21 cellular contexts compared by ENCODE assay signal in genomic region chr11:45662096-45662664, GRCh38. TPM values are rescaled to one million over a fixed set of nuclear protein-coding genes. Genes with fewer than 3 reads are reported as not detected.
DNase-seq lines count a peak whose midpoint lies in the region; ATAC-seq and TF ChIP-seq lines count a peak whose summit lies in the region.
"Had no signal": no experiment of that assay in that cellular context is flagged by ENCODE, and none has a peak within 500 bp of the region (broad histone marks: within the 10 kb centered on the region; RNA-seq: fewer than 3 reads in every experiment).

No MANE protein-coding gene starts in this region.

- peak; percentile 50 for DNase-seq in A673 (ENCODE audit: low spot score)
- DNase-seq in DND-41, result no peak
- DNase-seq in osteoblast (ENCODE audit: insufficient read length, low spot score, missing footprints), result peak; percentile 66
- DNase-seq in activated CD8-positive, alpha-beta T cell treated with anti-CD3 and anti-CD28 coated beads, Interleukin-2, amount 10 ng/mL, durations not matched to agents 7 days and 5 days, result no peak
- no peak for DNase-seq in GOT3 (lab: John Stamatoyannopoulos, UW)
- DNase-seq: CD4-positive, alpha-beta T cell; DMS153; GF-D8; H9; naive B cell; NCI-H526 treated with DMSO at 0.1 percent for 48 hours; Right ventricle myocardium superior had no signal

- H3K27me3 ChIP-seq in A673 (replicated peaks; ENCODE audit: insufficient read depth, low read depth, low read length, poor library complexity) (peaks cover 7% of the 10 kb centered on the region), DND-41 (ENCODE audit: insufficient read depth, low read length, poor library complexity) (peaks cover 33% of the 10 kb centered on the region), osteoblast (ENCODE audit: insufficient read depth, low read length) (peaks cover 23% of the 10 kb centered on the region)

- H3K79me2 ChIP-seq in DND-41 (ENCODE audit: insufficient read depth, low read length) (peaks cover 74% of the 10 kb centered on the region), osteoblast (ENCODE audit: insufficient read depth, low read length) (no peaks in the 10 kb centered on the region)

- ATAC-seq in DND-41 (ENCODE audit: insufficient read depth, low read depth) (no peak), HG02623 (IDR thresholded peaks at IDR 0.05; ENCODE audit: unreplicated experiment) (no peak)
- ATAC-seq in activated CD8-positive, alpha-beta T cell treated with anti-CD3 and anti-CD28 coated beads, Interleukin-2, amount 10 ng/mL, durations not matched to agents 7 days and 5 days, result no peak
- ATAC-seq: body of pancreas; stimulated activated memory B cell treated with anti-CD40 and anti-IgM and Interleukin-4, amounts not matched to agents 10 μg/mL and 1 μg/mL and 100 μg/mL, for 72 hours had no signal

- H3K4me3 ChIP-seq in A673 (ENCODE audit: low read depth, low read length, poor library complexity, severe bottlenecking) (no peak overlapping the region), DND-41 (ENCODE audit: low read depth in 1 of 2, low read length in 2 of 2) (peak overlapping the region in 1 of 2 experiments; percentile 67; a peak in 1 of 4 replicates), osteoblast (ENCODE audit: insufficient read depth, low read length) (no peak overlapping the region)
- H3K4me3 ChIP-seq: body of pancreas, suprapubic skin had no signal

- H3K4me3 Mint-ChIP-seq in activated CD8-positive, alpha-beta T cell treated with anti-CD3 and anti-CD28 coated beads, Interleukin-2, amount 10 ng/mL, durations not matched to agents 7 days and 5 days, result no peak overlapping the region
- H3K4me3 Mint-ChIP-seq: dendritic cell treated with granulocyte-macrophage colony-stimulating factor and Interleukin-4, amounts not matched to agents 40 ng/mL and 50 ng/mL, for 4 days; memory B cell; stimulated activated memory B cell treated with anti-CD40 and anti-IgM and Interleukin-4, amounts not matched to agents 10 μg/mL and 1 μg/mL and 100 μg/mL, for 72 hours had no signal

- peaks cover 9% of the 10 kb centered on the region for H3K4me1 Mint-ChIP-seq in activated CD8-positive, alpha-beta T cell treated with anti-CD3 and anti-CD28 coated beads, Interleukin-2, amount 10 ng/mL, durations not matched to agents 7 days and 5 days (ENCODE audit: low read depth)

- H3K4me1 ChIP-seq in A673 (ENCODE audit: insufficient read depth, low read length, poor library complexity, severe bottlenecking) (peaks cover 39% of the 10 kb centered on the region), DND-41 (ENCODE audit: insufficient read depth, low read length) (peaks cover 78% of the 10 kb centered on the region), osteoblast (ENCODE audit: insufficient read depth, low read length) (peaks cover 33% of the 10 kb centered on the region)

- H3K27ac ChIP-seq in A673 (ENCODE audit: low read depth, low read length, poor library complexity, severe bottlenecking) (no peak overlapping the region), DND-41 (ENCODE audit: low read length) (no peak overlapping the region), cingulate gyrus (ENCODE audit: low read depth, low read length) (peak overlapping the region; percentile 69), osteoblast (ENCODE audit: low read depth, low read length) (peak overlapping the region; percentile 24)
- H3K27ac ChIP-seq: body of pancreas, suprapubic skin had no signal

- H3K9ac ChIP-seq in DND-41 (ENCODE audit: low read depth, low read length), result no peak overlapping the region

- POLR2A ChIA-PET in A673 (lab: Charles Lee; ENCODE audit: low non-redundant PET), result no interaction called here
- POLR2A ChIA-PET in activated CD8-positive, alpha-beta T cell treated with anti-CD3 and anti-CD28 coated beads, Interleukin-2, amount 10 ng/mL, durations not matched to agents 7 days and 5 days (lab: Charles Lee), result interaction anchor here (0.7 kb wide), 1 partner anchor 14 kb away, joined by 3 read pairs; no protein-coding TSS in a partner anchor

- H3K36me3 ChIP-seq in A673 (ENCODE audit: insufficient read depth, low read length, poor library complexity, severe bottlenecking) (no peaks in the 10 kb centered on the region), DND-41 (ENCODE audit: insufficient read depth, low read length) (peaks cover 3% of the 10 kb centered on the region; the same call in 1 of the 2 replicates), osteoblast (ENCODE audit: insufficient read depth, low read length) (no peaks in the 10 kb centered on the region)
- H3K36me3 ChIP-seq: suprapubic skin had no signal

- CTCF ChIA-PET in A673 (lab: Charles Lee), result interaction anchor here (0.9 to 1.4 kb wide), 2 partner anchors 14 to 110 kb away, joined by 3 to 4 read pairs; no protein-coding TSS in a partner anchor
- CTCF ChIA-PET in activated CD8-positive, alpha-beta T cell treated with anti-CD3 and anti-CD28 coated beads, Interleukin-2, amount 10 ng/mL, durations not matched to agents 7 days and 5 days (lab: Charles Lee), result no interaction called here

- no peak for TF ChIP-seq CTCF in A673 (conservative IDR thresholded peaks at IDR 0.05; ENCODE audit: low read depth, low read length)
- TF ChIP-seq CTCF in DND-41 (IDR thresholded peaks at IDR 0.05; ENCODE audit: borderline replicate concordance, extremely low read depth, low read length, poor library complexity, severe bottlenecking), result no peak
- no peak for TF ChIP-seq CTCF in osteoblast (IDR thresholded peaks at IDR 0.05; ENCODE audit: extremely low read depth, low read depth, low read length)

- H3K9me3 ChIP-seq in A673 (ENCODE audit: low read depth, low read length, poor library complexity, severe bottlenecking) (no peaks in the 10 kb centered on the region), DND-41 (ENCODE audit: insufficient read depth, low read length, severe bottlenecking) (no peaks in the 10 kb centered on the region), osteoblast (ENCODE audit: low read depth, low read length) (no peaks in the 10 kb centered on the region)
- H3K9me3 ChIP-seq: body of pancreas, suprapubic skin had no signal

- H3K4me2 ChIP-seq in DND-41 (ENCODE audit: insufficient read depth, low read length) (peak overlapping the region; percentile 87), osteoblast (ENCODE audit: insufficient read depth, low read length) (peak overlapping the region; percentile 57)

- H2AFZ ChIP-seq in DND-41 (ENCODE audit: low read depth, low read length) (no peak overlapping the region), osteoblast (ENCODE audit: low read length) (no peak overlapping the region)

- H3K27me3 Mint-ChIP-seq in activated CD8-positive, alpha-beta T cell treated with anti-CD3 and anti-CD28 coated beads, Interleukin-2, amount 10 ng/mL, durations not matched to agents 7 days and 5 days (ENCODE audit: low read depth), result peaks cover 62% of the 10 kb centered on the region

- H3K36me3 Mint-ChIP-seq in activated CD8-positive, alpha-beta T cell treated with anti-CD3 and anti-CD28 coated beads, Interleukin-2, amount 10 ng/mL, durations not matched to agents 7 days and 5 days (ENCODE audit: low read depth), result no peaks in the 10 kb centered on the region
- H3K36me3 Mint-ChIP-seq: IgD-negative memory B cell; memory B cell; naive B cell; stimulated activated memory B cell treated with anti-CD40 and anti-IgM and Interleukin-4, amounts not matched to agents 10 μg/mL and 1 μg/mL and 100 μg/mL, for 72 hours had no signal

- H4K20me1 ChIP-seq in DND-41 (ENCODE audit: insufficient read depth, low read length), result peaks cover 60% of the 10 kb centered on the region
- no peaks in the 10 kb centered on the region for H4K20me1 ChIP-seq in osteoblast (ENCODE audit: insufficient read depth, low read length)

- H3K27ac Mint-ChIP-seq in activated CD8-positive, alpha-beta T cell treated with anti-CD3 and anti-CD28 coated beads, Interleukin-2, amount 10 ng/mL, durations not matched to agents 7 days and 5 days, result no peak overlapping the region
- H3K27ac Mint-ChIP-seq: CD4-positive, alpha-beta T cell; dendritic cell treated with granulocyte-macrophage colony-stimulating factor and Interleukin-4, amounts not matched to agents 40 ng/mL and 50 ng/mL, for 4 days; H9; IgD-negative memory B cell; memory B cell; naive B cell; stimulated activated memory B cell treated with anti-CD40 and anti-IgM and Interleukin-4, amounts not matched to agents 10 μg/mL and 1 μg/mL and 100 μg/mL, for 72 hours had no signal

- no TSS peak for BruUV-seq in A673 (replicated peaks; lab: Mats Ljungman, UMichigan)

- H3K9me3 Mint-ChIP-seq in activated CD8-positive, alpha-beta T cell treated with anti-CD3 and anti-CD28 coated beads, Interleukin-2, amount 10 ng/mL, durations not matched to agents 7 days and 5 days (ENCODE audit: insufficient read depth), result no peaks in the 10 kb centered on the region
- H3K9me3 Mint-ChIP-seq: activated T-helper 1 cell treated with anti-CD3 and anti-CD28 coated beads, Interleukin-12 subunit alpha, Interleukin-12 subunit beta, Interleukin-2, Interleukin-4 antibody, amounts not matched to agents 30 ng/mL and 10 ng/mL and 1 ng/mL, durations not matched to agents 14 hours and 24 hours and 36 hours; CD4-positive, alpha-beta T cell; dendritic cell treated with granulocyte-macrophage colony-stimulating factor and Interleukin-4, amounts not matched to agents 40 ng/mL and 50 ng/mL, for 4 days; H9; IgD-negative memory B cell; memory B cell; naive B cell; stimulated activated memory B cell treated with anti-CD40 and anti-IgM and Interleukin-4, amounts not matched to agents 10 μg/mL and 1 μg/mL and 100 μg/mL, for 72 hours had no signal

- intact Hi-C loops in A673 (cut with micrococcal nuclease; ENCODE audit: unreplicated experiment), result no loop called here

RNA-seq across cellular contexts. Expression of gene CHST1, which starts 3.2 kb away (rescaled TPM):
- 13.2 and 17.0 TPM in 2 replicates for total RNA-seq in A673 (2021)
- total RNA-seq in osteoblast, result 1.1 and 1.5 TPM in 2 replicates
- not detected for total RNA-seq in activated CD8-positive, alpha-beta T cell treated with anti-CD3 and anti-CD28 coated beads, Interleukin-2, amount 10 ng/mL, durations not matched to agents 7 days and 5 days
- total RNA-seq: CD4-positive, alpha-beta T cell had no signal

Comparison
In these comparisons a context has a peak if more than half of its experiments do, and no peak if none do; other contexts are left out.
1. DNase-seq: peak in A673 (single experiment) and osteoblast (single experiment); none in DND-41 (single experiment), activated CD8-positive, alpha-beta T cell treated with anti-CD3 and anti-CD28 coated beads, Interleukin-2, amount 10 ng/mL, durations not matched to agents 7 days and 5 days (single experiment) and GOT3 (single experiment).
2. H3K27ac ChIP-seq: peak in cingulate gyrus (single experiment) and osteoblast (single experiment); none in A673 (single experiment) and DND-41 (single experiment).